Comparison of ENCODE assay signal across 12 cellular contexts in genomic region chr2:207135340-207135739, GRCh38. TPM values are rescaled to one million over a fixed set of nuclear protein-coding genes. Genes with fewer than 3 reads are reported as not detected.
DNase-seq lines count a peak whose midpoint lies in the region; ATAC-seq and TF ChIP-seq lines count a peak whose summit lies in the region.
"Had no signal": no experiment of that assay in that cellular context is flagged by ENCODE, and none has a peak within 500 bp of the region (broad histone marks: within the 10 kb centered on the region; RNA-seq: fewer than 3 reads in every experiment).

No MANE protein-coding gene starts in this region.

- no peak for TF ChIP-seq CTCF in A673 (conservative IDR thresholded peaks at IDR 0.05; ENCODE audit: low read depth, low read length)

- POLR2A ChIA-PET in A673 (lab: Charles Lee; ENCODE audit: low non-redundant PET): no interaction called here

- no peaks in the 10 kb centered on the region for H3K36me3 ChIP-seq in A673 (ENCODE audit: insufficient read depth, low read length, poor library complexity, severe bottlenecking)

- H3K9me3 ChIP-seq in A673 (ENCODE audit: low read depth, low read length, poor library complexity, severe bottlenecking): no peaks in the 10 kb centered on the region

- H3K27ac ChIP-seq in temporal lobe (ENCODE audit: low read depth, low read length) (peak overlapping the region; percentile 54), A673 (ENCODE audit: low read depth, low read length, poor library complexity, severe bottlenecking) (no peak overlapping the region)

- H3K36me3 Mint-ChIP-seq in activated T-cell treated with anti-CD3 and anti-CD28 coated beads, Interleukin-2, amount 50 U/mL, for 4 hours (ENCODE audit: insufficient read depth): peaks cover 21% of the 10 kb centered on the region
- H3K36me3 Mint-ChIP-seq in activated naive CD8-positive, alpha-beta T cell treated with anti-CD3 and anti-CD28 coated beads, Interleukin-2, amount 50 U/mL, for 24 hours (ENCODE audit: low read depth): peaks cover 16% of the 10 kb centered on the region

- H3K27me3 ChIP-seq in A673 (replicated peaks; ENCODE audit: insufficient read depth, low read depth, low read length, poor library complexity): no peaks in the 10 kb centered on the region

- CTCF ChIA-PET in A673 (lab: Charles Lee): no interaction called here

- no peaks in the 10 kb centered on the region for H3K27me3 Mint-ChIP-seq in activated T-cell treated with anti-CD3 and anti-CD28 coated beads, Interleukin-2, amount 50 U/mL, for 4 hours (ENCODE audit: low read depth)
- no peaks in the 10 kb centered on the region for H3K27me3 Mint-ChIP-seq in activated naive CD8-positive, alpha-beta T cell treated with anti-CD3 and anti-CD28 coated beads, Interleukin-2, amount 50 U/mL, for 24 hours

- H3K4me3 ChIP-seq in A673 (ENCODE audit: low read depth, low read length, poor library complexity, severe bottlenecking): no peak overlapping the region

- BruUV-seq in A673 (replicated peaks; lab: Mats Ljungman, UMichigan): no TSS peak

- intact Hi-C loops in A673 (cut with micrococcal nuclease; ENCODE audit: unreplicated experiment): no loop called here

- peak overlapping the region; percentile 19 for H3K27ac Mint-ChIP-seq in activated naive CD8-positive, alpha-beta T cell treated with anti-CD3 and anti-CD28 coated beads, Interleukin-2, amount 50 U/mL, for 24 hours

- H3K4me1 Mint-ChIP-seq in activated T-cell treated with anti-CD3 and anti-CD28 coated beads, Interleukin-2, amount 50 U/mL, for 4 hours (ENCODE audit: low read depth): peaks cover 76% of the 10 kb centered on the region
- peaks cover 85% of the 10 kb centered on the region for H3K4me1 Mint-ChIP-seq in activated naive CD8-positive, alpha-beta T cell treated with anti-CD3 and anti-CD28 coated beads, Interleukin-2, amount 50 U/mL, for 24 hours

- DNase-seq in activated T-cell treated with anti-CD3 and anti-CD28 coated beads, Interleukin-2, amount 50 U/mL, for 4 hours: no peak
- DNase-seq in activated T-cell treated with anti-CD3 and anti-CD28 coated beads for 4 hours (no peak), iris pigment epithelial cell (ENCODE audit: low read depth) (peak; percentile 79), NOMO-1 treated with dmso at 0.1 percent for 144 hours (lab: John Stamatoyannopoulos, UW; ENCODE audit: unreplicated experiment) (no peak), A673 (ENCODE audit: low spot score) (no peak), amniotic stem cell (lab: John Stamatoyannopoulos, UW) (no peak)
- DNase-seq in activated naive CD8-positive, alpha-beta T cell treated with anti-CD3 and anti-CD28 coated beads, Interleukin-2, amount 50 U/mL, for 24 hours: no peak
- DNase-seq: cerebellar nuclear complex, NCI-H524 treated with DMSO at 0.1 percent for 48 hours had no signal

- no peak overlapping the region for H3K4me3 Mint-ChIP-seq in activated T-cell treated with anti-CD3 and anti-CD28 coated beads, Interleukin-2, amount 50 U/mL, for 4 hours
- H3K4me3 Mint-ChIP-seq in activated naive CD8-positive, alpha-beta T cell treated with anti-CD3 and anti-CD28 coated beads, Interleukin-2, amount 50 U/mL, for 24 hours: peak overlapping the region; percentile 56

- no peaks in the 10 kb centered on the region for H3K9me3 Mint-ChIP-seq in activated T-cell treated with anti-CD3 and anti-CD28 coated beads, Interleukin-2, amount 50 U/mL, for 4 hours
- H3K9me3 Mint-ChIP-seq in activated naive CD8-positive, alpha-beta T cell treated with anti-CD3 and anti-CD28 coated beads, Interleukin-2, amount 50 U/mL, for 24 hours: peaks cover 5% of the 10 kb centered on the region

- ATAC-seq in activated T-cell treated with anti-CD3 and anti-CD28 coated beads, Interleukin-2, amount 50 U/mL, for 4 hours: peak; percentile 28 to 40
- ATAC-seq in activated naive CD8-positive, alpha-beta T cell treated with anti-CD3 and anti-CD28 coated beads, Interleukin-2, amount 50 U/mL, for 24 hours: no peak
- ATAC-seq: HCT116, left lobe of liver had no signal

- H3K4me1 ChIP-seq in A673 (ENCODE audit: insufficient read depth, low read length, poor library complexity, severe bottlenecking): peaks cover 57% of the 10 kb centered on the region

RNA-seq across cellular contexts. Expression of gene KLF7, which starts 30.4 kb away (rescaled TPM):
- 10 to 100 TPM in 2 of 3 donors, 1 to 10 TPM in 1; 5.9 to 14.3 (median 13.4) TPM for total RNA-seq in activated T-cell treated with anti-CD3 and anti-CD28 coated beads, Interleukin-2, amount 50 U/mL, for 4 hours
- 77.0 TPM for total RNA-seq in temporal lobe
- 15.3 and 16.4 TPM in 2 replicates for total RNA-seq in A673 (2021)
